Comparison of ENCODE assay signal across 20 cellular contexts in genomic region chr17:74816883-74817620, GRCh38.
DNase-seq lines count a peak whose midpoint lies in the region; TF ChIP-seq lines count a peak whose summit lies in the region.
"Had no signal": no experiment of that assay in that cellular context is flagged by ENCODE, and none has a peak within 500 bp of the region (broad histone marks: within the 10 kb centered on the region; RNA-seq: fewer than 3 reads in every experiment).

No MANE protein-coding gene starts in this region.

- DNase-seq in NCI-H524 (lab: John Stamatoyannopoulos, UW) (peak; percentile 78 to 91), retina (peak; percentile 50), NCI-H82 (lab: John Stamatoyannopoulos, UW) (no peak), DMS53 treated with DMSO at 0.1 percent for 48 hours (lab: John Stamatoyannopoulos, UW; ENCODE audit: unreplicated experiment) (no peak), NCI-H345 treated with DMSO at 0.1 percent for 48 hours (lab: John Stamatoyannopoulos, UW; ENCODE audit: unreplicated experiment) (no peak)
- DNase-seq: AML-193; CD4-positive, alpha-beta memory T cell; COR-L47; DMS79 treated with DMSO at 0.1 percent for 48 hours; Kasumi-1; NCI-H1092 treated with DMSO at 0.1 percent for 48 hours; NCI-H1436; NCI-H2081; NCI-H446 treated with DMSO at 0.1 percent for 48 hours; NCI-H69; SIG-M5 had no signal

- TF ChIP-seq CTCF in HEK293 (tag by site-specific recombination; IDR thresholded peaks at IDR 0.05): no peak

- POLR2A ChIA-PET in HEK293 (lab: Yijun Ruan, JAX): no interaction called here

- no peak overlapping the region for H3K9ac ChIP-seq in BLaER1

- no peaks in the 10 kb centered on the region for H3K9me3 ChIP-seq in BLaER1
- H3K9me3 ChIP-seq in HEK293 (ENCODE audit: control insufficient read depth, insufficient read depth, low read depth, low read length): no peaks in the 10 kb centered on the region

- H3K4me3 ChIP-seq in BLaER1 (no peak overlapping the region), HEK293 (ENCODE audit: low read depth, low read length) (no peak overlapping the region)
- H3K4me3 ChIP-seq: K562, SK-N-MC had no signal

- H3K4me1 ChIP-seq in BLaER1 (peaks cover 97% of the 10 kb centered on the region), HEK293 (ENCODE audit: control insufficient read depth, insufficient read depth, low read length) (no peaks in the 10 kb centered on the region)

- CTCF ChIA-PET in HEK293 (lab: Yijun Ruan, JAX): interaction anchor here (0.6 to 5.9 kb wide), 7 partner anchors 25 to 547 kb away, joined by 3 to 38 read pairs (median 4); no protein-coding TSS in a partner anchor

- no peaks in the 10 kb centered on the region for H3K27me3 ChIP-seq in BLaER1

- H3K36me3 ChIP-seq in BLaER1 (peaks cover 7% of the 10 kb centered on the region; the same call in 1 of the 2 replicates), HEK293 (ENCODE audit: control insufficient read depth in 2 of 2, insufficient read depth in 1 of 2, low read length in 2 of 2) (peaks cover 0 to 44% of the 10 kb centered on the region in 2 experiments; a peak in 1 of 3 replicates)

- H3K27ac ChIP-seq in BLaER1 (no peak overlapping the region), HEK293 (ENCODE audit: extremely low read depth, low read depth, low read length) (no peak overlapping the region)
- H3K27ac ChIP-seq: SK-N-MC had no signal

- peak overlapping the region; percentile 84 for H3K4me2 ChIP-seq in BLaER1

- no peaks in the 10 kb centered on the region for H4K20me1 ChIP-seq in BLaER1

TF ChIP-seq in HEK293, 187 proteins besides CTCF, POLR2A, EP300 and RAD21:
- no peak for TF ChIP-seq ZBTB17 (tag by site-specific recombination; IDR thresholded peaks at IDR 0.05)
- TF ChIP-seq ZNF341 (tag by site-specific recombination; IDR thresholded peaks at IDR 0.05; ENCODE audit: low read depth): peak; percentile 58
- no peak for TF ChIP-seq ZNF354C (tag by site-specific recombination; IDR thresholded peaks at IDR 0.05; ENCODE audit: borderline replicate concordance, low read depth)
- TF ChIP-seq ZNF114 (tag by site-specific recombination; IDR thresholded peaks at IDR 0.05): no peak

Comparison
In these comparisons a context has a peak if more than half of its experiments do, and no peak if none do; other contexts are left out.
1. DNase-seq: peak in NCI-H524 (2 of 2) and retina (single experiment); none in NCI-H82 (single experiment), DMS53 treated with DMSO at 0.1 percent for 48 hours (single experiment) and NCI-H345 treated with DMSO at 0.1 percent for 48 hours (single experiment).